Comparison of ENCODE assay signal across 22 cellular contexts in the genomic region with DNA sequence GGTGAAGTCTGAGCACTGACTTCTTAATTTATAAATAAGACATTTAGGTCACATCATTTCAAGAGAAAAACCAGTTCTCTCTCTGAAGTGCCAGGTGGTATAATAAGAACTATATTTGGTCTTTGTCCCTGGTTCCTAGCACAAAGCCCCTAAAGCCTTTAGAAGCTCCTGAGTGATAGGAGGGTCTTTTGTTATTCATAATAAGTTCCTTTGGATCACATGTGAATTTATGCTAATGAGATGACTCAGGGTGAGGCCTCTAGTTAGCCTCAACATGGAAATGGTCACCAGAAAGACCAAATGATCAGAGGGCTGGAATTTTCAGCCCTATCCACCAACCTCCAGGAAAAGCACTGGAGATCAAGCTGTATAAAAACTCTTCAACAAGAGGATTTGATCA.
DNase-seq lines count a peak whose midpoint lies in the region; ATAC-seq and TF ChIP-seq lines count a peak whose summit lies in the region.
"Had no signal": no experiment of that assay in that cellular context is flagged by ENCODE, and none has a peak within 500 bp of the region (broad histone marks: within the 10 kb centered on the region; RNA-seq: fewer than 3 reads in every experiment).

No MANE protein-coding gene starts in this region.

- ATAC-seq in HG03442 (IDR thresholded peaks at IDR 0.05; ENCODE audit: unreplicated experiment) (no peak), mucosa of descending colon (no peak), left lobe of liver (no peak)
- ATAC-seq: HCT116 had no signal

- 0 out of 2 replicates have a peak overlapping the region, but pooled peaks have one; percentile 39 for H3K27ac ChIP-seq in HUES64 (ENCODE audit: low read depth, low read length)
- H3K27ac ChIP-seq in right atrium auricular region = no peak overlapping the region
- H3K27ac ChIP-seq: GM23248 had no signal

- no peaks in the 10 kb centered on the region for H3K36me3 ChIP-seq in HUES64 (ENCODE audit: insufficient read depth, low read length)
- H3K36me3 ChIP-seq in mucosa of descending colon (ENCODE audit: low read depth) = no peaks in the 10 kb centered on the region
- no peaks in the 10 kb centered on the region for H3K36me3 ChIP-seq in right atrium auricular region
- H3K36me3 ChIP-seq: BE2C had no signal

- intact Hi-C loops in mucosa of descending colon (cut with DNase I, micrococcal nuclease) = no loop called here

- H3K4me1 ChIP-seq in HUES64 (ENCODE audit: insufficient read depth, low read length) = peaks cover 14% of the 10 kb centered on the region
- no peaks in the 10 kb centered on the region for H3K4me1 ChIP-seq in mucosa of descending colon (ENCODE audit: low read depth)
- no peaks in the 10 kb centered on the region for H3K4me1 ChIP-seq in right atrium auricular region
- H3K4me1 ChIP-seq: BE2C had no signal

- no peaks in the 10 kb centered on the region for H3K27me3 ChIP-seq in HUES64 (ENCODE audit: insufficient read depth, low read length)
- no peaks in the 10 kb centered on the region for H3K27me3 ChIP-seq in right atrium auricular region
- H3K27me3 ChIP-seq: BE2C had no signal

- TF ChIP-seq CTCF in mucosa of descending colon (IDR thresholded peaks at IDR 0.05) (no peak), right atrium auricular region (IDR thresholded peaks at IDR 0.05) (no peak)

- H3K4me3 ChIP-seq in HUES64 (ENCODE audit: low read length) (no peak overlapping the region), mucosa of descending colon (no peak overlapping the region), right atrium auricular region (no peak overlapping the region)
- H3K4me3 ChIP-seq: GM23248 had no signal

- no peaks in the 10 kb centered on the region for H3K9me3 ChIP-seq in HUES64 (ENCODE audit: insufficient read depth, low read depth, low read length)
- no peaks in the 10 kb centered on the region for H3K9me3 ChIP-seq in mucosa of descending colon
- H3K9me3 ChIP-seq in right atrium auricular region = no peaks in the 10 kb centered on the region
- H3K9me3 ChIP-seq: BE2C had no signal

- H3K9ac ChIP-seq in HUES64 (ENCODE audit: low read depth, low read length) = no peak overlapping the region
- H3K9ac ChIP-seq: GM23248 had no signal

- DNase-seq in astrocyte of the hippocampus (ENCODE audit: low read depth, low spot score) = peak; percentile 41
- DNase-seq in iPS-NIHi7 (ENCODE audit: extremely low spot score) = peak; percentile 14
- DNase-seq in mucosa of descending colon = no peak
- no peak for DNase-seq in right atrium auricular region (ENCODE audit: low spot score)
- DNase-seq in left lobe of liver (ENCODE audit: low spot score) = no peak
- DNase-seq: ACHN; BE2C; C1 segment of cervical spinal cord; CD4-positive, CD25-positive, alpha-beta regulatory T cell; CD8-positive, alpha-beta memory T cell; COR-L47; DMS 273 treated with DMSO at 0.1 percent for 48 hours; DMS53; DND-41; EL; GM23248; H7; HFFc6; KBM-7 had no signal

Comparison
In these comparisons a context has a peak if more than half of its experiments do, and no peak if none do; other contexts are left out.
1. DNase-seq: peak in astrocyte of the hippocampus (single experiment) and iPS-NIHi7 (single experiment); none in mucosa of descending colon (0 of 3), right atrium auricular region (single experiment) and left lobe of liver (single experiment).